ENCODE assay signal across 8 cellular contexts in the genomic region with DNA sequence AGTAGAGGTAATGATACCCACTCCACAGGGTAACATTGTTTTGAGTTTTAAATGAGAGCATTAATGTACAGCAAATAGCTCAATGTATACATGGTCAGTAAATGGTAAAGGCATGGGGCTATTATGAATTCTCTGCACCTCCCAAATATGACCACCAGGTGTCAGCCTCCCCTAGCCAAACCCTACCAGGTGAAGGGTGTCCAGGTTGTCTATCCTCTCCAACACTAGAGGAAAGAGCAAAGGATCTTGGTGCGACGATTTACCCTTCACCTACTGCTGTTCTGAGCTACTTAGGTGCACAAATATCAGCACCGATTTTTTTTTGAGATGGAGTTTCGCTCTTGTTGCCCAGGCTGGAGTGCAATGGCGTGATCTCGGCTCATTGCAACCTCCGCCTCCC. TPM values are rescaled to one million over a fixed set of nuclear protein-coding genes. Genes with fewer than 3 reads are reported as not detected.
DNase-seq lines count a peak whose midpoint lies in the region; ATAC-seq, FAIRE-seq and TF ChIP-seq lines count a peak whose summit lies in the region.

No MANE protein-coding gene starts in this region.

- peaks cover 9% of the 10 kb centered on the region for H3K36me3 Mint-ChIP-seq in neural crest cell (ENCODE audit: low read depth)

- no peaks in the 10 kb centered on the region for H3K9me3 ChIP-seq in transverse colon

- intact Hi-C loops in transverse colon (cut with DNase I; ENCODE audit: low total_unique reads): no loop called here

- H3K9me3 Mint-ChIP-seq in neural crest cell: peaks cover 3% of the 10 kb centered on the region

- no peaks in the 10 kb centered on the region for H3K27me3 ChIP-seq in transverse colon

- no peak for TF ChIP-seq POLR2A in transverse colon (IDR thresholded peaks at IDR 0.05)

- H3K36me3 ChIP-seq in transverse colon: no peaks in the 10 kb centered on the region

- no peak overlapping the region for H3K27ac Mint-ChIP-seq in neural crest cell (ENCODE audit: unreplicated experiment)

- 61 to 80% methylated on average over 2 to 7 of the region's 7 CpGs for WGBS in transverse colon (ENCODE audit: low coverage in 1 of 2), 2 donors

- FAIRE-seq in HTR-8/SVneo (lab: Jason Lieb, UNC): no peak

- no peak for TF ChIP-seq EP300 in transverse colon (IDR thresholded peaks at IDR 0.05; ENCODE audit: low read depth)

- ATAC-seq in GM21447 (IDR thresholded peaks at IDR 0.05; ENCODE audit: unreplicated experiment): peak; percentile 56

- H3K4me1 ChIP-seq in transverse colon: peaks cover 0 to 3% (median 0%) of the 10 kb centered on the region in 4 donors

- in situ Hi-C loops in transverse colon (cut with MboI; ENCODE audit: low pct_ligation_motif_present in 1 of 4, low pct_unique_long_range_greater_than_20kb in 1 of 4, low sequenced_read_pairs in 3 of 4): no loop called here

- H3K27ac ChIP-seq in transverse colon: no peak overlapping the region

- TF ChIP-seq CTCF in neural crest cell (conservative IDR thresholded peaks at IDR 0.05) (peak; percentile 79), transverse colon (IDR thresholded peaks at IDR 0.05) (peak; percentile 64 to 80 (median 75))

- no peaks in the 10 kb centered on the region for H3K27me3 Mint-ChIP-seq in neural crest cell (ENCODE audit: low read depth)

- H3K4me3 Mint-ChIP-seq in neural crest cell: no peak overlapping the region

- H3K4me1 Mint-ChIP-seq in neural crest cell: no peaks in the 10 kb centered on the region

- DNase-seq in DMS153 (lab: John Stamatoyannopoulos, UW) (peak; percentile 60), HTR-8/SVneo (ENCODE audit: insufficient read length, low spot score) (peak; percentile 26), NOMO-1 treated with DMSO at 0.1 percent for 48 hours (lab: John Stamatoyannopoulos, UW; ENCODE audit: unreplicated experiment) (peak; percentile 59), activated T-cell treated with anti-CD3 and anti-CD28 coated beads for 1 hour (ENCODE audit: low read depth) (peak; percentile 32), fibroblast of gingiva (ENCODE audit: low read depth) (peak; percentile 7), neural crest cell (ENCODE audit: low read depth, low spot score) (peak; percentile 38), transverse colon (peak; percentile 76)

- H3K4me3 ChIP-seq in transverse colon: no peak overlapping the region

RNA-seq across cellular contexts. Expression of a gene that starts 26.5 kb away (rescaled TPM):
- total RNA-seq in neural crest cell: 34.1 and 34.4 TPM in 2 replicates
- 10 to 100 TPM; 15.1 to 60.3 (median 41.2) TPM for total RNA-seq in transverse colon

Comparison
In these comparisons a context has a peak if more than half of its experiments do, and no peak if none do; other contexts are left out.
1. DNase-seq: peak in every context shown above with its lines; median percentile 76 in transverse colon; 60 in DMS153; 59 in NOMO-1 treated with DMSO at 0.1 percent for 48 hours; 38 in neural crest cell; 32 in activated T-cell treated with anti-CD3 and anti-CD28 coated beads for 1 hour; 26 in HTR-8/SVneo; 7 in fibroblast of gingiva.